17 cellular contexts compared by ENCODE assay signal in genomic region chr5:108634251-108634950, GRCh38.
A peak's percentile ranks its signal among the peaks of the same experiment; 100 is the strongest.
DNase-seq lines count a peak whose midpoint lies in the region; ATAC-seq lines count a peak whose summit lies in the region.
"Had no signal": no experiment of that assay in that cellular context is flagged by ENCODE, and none has a peak within 500 bp of the region (broad histone marks: within the 10 kb centered on the region; RNA-seq: fewer than 3 reads in every experiment).

No MANE protein-coding gene starts in this region.

- no peaks in the 10 kb centered on the region for H3K4me1 Mint-ChIP-seq in naive thymus-derived CD4-positive, alpha-beta T cell

- no peaks in the 10 kb centered on the region for H3K36me3 Mint-ChIP-seq in naive thymus-derived CD4-positive, alpha-beta T cell

- H3K36me3 ChIP-seq in naive thymus-derived CD4-positive, alpha-beta T cell (ENCODE audit: control insufficient read depth in 2 of 3, insufficient read depth in 3 of 3, low read length in 3 of 3) = no peaks in the 10 kb centered on the region

- H3K27ac Mint-ChIP-seq in naive thymus-derived CD4-positive, alpha-beta T cell = no peak overlapping the region
- H3K27ac Mint-ChIP-seq: activated T-helper 2 cell treated with anti-CD3 and anti-CD28 coated beads, Interferon-gamma antibody, Interleukin-2, Interleukin-4, amounts not matched to agents 10 μg/mL and 5 μg/mL and 100 μg/mL, durations not matched to agents 14 hours and 24 hours and 36 hours; nephron had no signal

- CTCF ChIA-PET in naive thymus-derived CD4-positive, alpha-beta T cell (lab: Charles Lee) = no interaction called here

- no peak overlapping the region for H3K27ac ChIP-seq in naive thymus-derived CD4-positive, alpha-beta T cell (ENCODE audit: low read depth, low read length)
- H3K27ac ChIP-seq: 22Rv1, hepatocyte, HL-60 had no signal

- no peaks in the 10 kb centered on the region for H3K4me1 ChIP-seq in naive thymus-derived CD4-positive, alpha-beta T cell (ENCODE audit: control insufficient read depth in 2 of 2, insufficient read depth in 2 of 2, low read length in 2 of 2)

- no peak overlapping the region for H3K4me3 Mint-ChIP-seq in naive thymus-derived CD4-positive, alpha-beta T cell
- H3K4me3 Mint-ChIP-seq: nephron had no signal

- DNase-seq in AG08395 (ENCODE audit: low spot score) (peak; percentile 25), RKO (ENCODE audit: low spot score) (no peak), cardiac septum (ENCODE audit: low spot score) (no peak), NCI-H524 treated with DMSO at 0.1 percent for 48 hours (lab: John Stamatoyannopoulos, UW) (no peak)
- no peak for DNase-seq in naive thymus-derived CD4-positive, alpha-beta T cell
- DNase-seq: activated CD4-positive, alpha-beta T cell treated with anti-CD3 and anti-CD28 coated beads for 4 hours; COR-L47; NCI-H2171 treated with DMSO at 0.1 percent for 48 hours had no signal

- intact Hi-C loops in cardiac septum (cut with DNase I) = no loop called here
- intact Hi-C loops in naive thymus-derived CD4-positive, alpha-beta T cell (cut with micrococcal nuclease) = no loop called here

- no peaks in the 10 kb centered on the region for H3K27me3 ChIP-seq in naive thymus-derived CD4-positive, alpha-beta T cell (ENCODE audit: control insufficient read depth in 2 of 2, insufficient read depth in 2 of 2, low read length in 2 of 2)
- H3K27me3 ChIP-seq: hepatocyte had no signal

- POLR2A ChIA-PET in naive thymus-derived CD4-positive, alpha-beta T cell (lab: Charles Lee) = no interaction called here

- H3K4me3 ChIP-seq in naive thymus-derived CD4-positive, alpha-beta T cell (ENCODE audit: low read length) = no peak overlapping the region
- H3K4me3 ChIP-seq: hepatocyte had no signal

- ATAC-seq in GM19351 (IDR thresholded peaks at IDR 0.05; ENCODE audit: unreplicated experiment) (peak; percentile 54), HG02642 (IDR thresholded peaks at IDR 0.05; ENCODE audit: poor library complexity, unreplicated experiment) (peak; percentile 46), HG03520 (IDR thresholded peaks at IDR 0.05; ENCODE audit: unreplicated experiment) (peak; percentile 46)
- ATAC-seq in naive thymus-derived CD4-positive, alpha-beta T cell = no peak
- ATAC-seq: left lobe of liver had no signal

- H3K9me3 ChIP-seq in naive thymus-derived CD4-positive, alpha-beta T cell (ENCODE audit: control insufficient read depth in 2 of 3, low read length in 3 of 3) = no peaks in the 10 kb centered on the region

- H3K9me3 Mint-ChIP-seq in naive thymus-derived CD4-positive, alpha-beta T cell = no peaks in the 10 kb centered on the region
- H3K9me3 Mint-ChIP-seq: activated T-helper 2 cell treated with anti-CD3 and anti-CD28 coated beads, Interferon-gamma antibody, Interleukin-2, Interleukin-4, amounts not matched to agents 10 μg/mL and 5 μg/mL and 100 μg/mL, durations not matched to agents 14 hours and 24 hours and 36 hours; nephron had no signal

- peaks cover 0 to 8% (median 0%) of the 10 kb centered on the region in 5 donors for H3K27me3 Mint-ChIP-seq in naive thymus-derived CD4-positive, alpha-beta T cell
